Comparison of ENCODE assay signal across 17 cellular contexts in the genomic region with DNA sequence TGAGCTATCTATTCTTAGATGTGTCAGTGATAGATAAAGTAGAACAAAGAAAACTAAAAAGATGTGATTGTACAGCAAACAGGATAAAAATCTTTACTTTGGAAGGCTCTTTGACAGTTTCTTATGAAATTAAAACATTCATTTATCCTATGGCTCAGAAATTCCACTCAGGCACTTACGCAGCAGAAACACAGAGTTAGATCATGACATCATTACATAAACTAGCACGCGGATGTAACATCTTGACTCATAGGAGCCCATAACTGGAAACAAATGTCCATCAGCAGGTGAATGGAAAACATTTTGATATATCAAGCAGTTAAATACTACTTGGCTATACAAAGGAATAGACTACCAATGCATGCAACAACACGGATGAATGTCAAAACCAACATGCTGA. TPM values are rescaled to one million over a fixed set of nuclear protein-coding genes. Genes with fewer than 3 reads are reported as not detected.
A peak's percentile ranks its signal among the peaks of the same experiment; 100 is the strongest.
DNase-seq lines count a peak whose midpoint lies in the region; ATAC-seq and TF ChIP-seq lines count a peak whose summit lies in the region.
"Had no signal": no experiment of that assay in that cellular context is flagged by ENCODE, and none has a peak within 500 bp of the region (broad histone marks: within the 10 kb centered on the region; RNA-seq: fewer than 3 reads in every experiment).

No MANE protein-coding gene starts in this region.

- H3K27me3 ChIP-seq in brain microvascular endothelial cell (replicated peaks), result no peaks in the 10 kb centered on the region
- H3K27me3 ChIP-seq in PC-9 (ENCODE audit: insufficient read depth, low read depth), result no peaks in the 10 kb centered on the region
- no peaks in the 10 kb centered on the region for H3K27me3 ChIP-seq in gastroesophageal sphincter
- H3K27me3 ChIP-seq: Peyer's patch had no signal

- H2AFZ ChIP-seq in PC-9, result no peak overlapping the region

- no peaks in the 10 kb centered on the region for H3K9me3 ChIP-seq in PC-9 (ENCODE audit: insufficient read depth, low read depth)
- no peaks in the 10 kb centered on the region for H3K9me3 ChIP-seq in gastroesophageal sphincter
- H3K9me3 ChIP-seq: Caco-2, Peyer's patch had no signal

- DNase-seq in DMS53 treated with DMSO at 0.1 percent for 48 hours (lab: John Stamatoyannopoulos, UW; ENCODE audit: unreplicated experiment), result peak; percentile 24
- peak; percentile 11 for DNase-seq in HS-5 (ENCODE audit: low read depth)
- peak; percentile 6 for DNase-seq in brain microvascular endothelial cell
- peak; percentile 79 for DNase-seq in iris pigment epithelial cell (ENCODE audit: low read depth)
- no peak for DNase-seq in PC-9
- no peak for DNase-seq in SKM-1 treated with dmso at 0.1 percent for 144 hours (lab: John Stamatoyannopoulos, UW; ENCODE audit: unreplicated experiment)
- DNase-seq: Caco-2, DMS79, KG1, NCI-H1048, NCI-H1436 treated with DMSO at 0.1 percent for 48 hours, NCI-H2029 treated with DMSO at 0.1 percent for 48 hours, NCI-H510A treated with DMSO at 0.1 percent for 48 hours, Peyer's patch, SHP77 had no signal

- H3K79me2 ChIP-seq in PC-9 (ENCODE audit: low read depth), result no peaks in the 10 kb centered on the region

- no peak overlapping the region for H3K4me3 ChIP-seq in brain microvascular endothelial cell (ENCODE audit: low read depth, low read length)
- no peak overlapping the region for H3K4me3 ChIP-seq in PC-9
- no peak overlapping the region for H3K4me3 ChIP-seq in gastroesophageal sphincter
- H3K4me3 ChIP-seq: Peyer's patch had no signal

- no peaks in the 10 kb centered on the region for H3K4me1 ChIP-seq in PC-9 (replicated peaks; ENCODE audit: insufficient read depth)
- no peaks in the 10 kb centered on the region for H3K4me1 ChIP-seq in gastroesophageal sphincter
- H3K4me1 ChIP-seq: Caco-2, Peyer's patch had no signal

- ATAC-seq in gastroesophageal sphincter, result no peak
- ATAC-seq: HCT116 had no signal

- TF ChIP-seq CTCF in brain microvascular endothelial cell (IDR thresholded peaks at IDR 0.05; ENCODE audit: low read depth, low read length, missing control alignments) (no peak), PC-9 (conservative IDR thresholded peaks at IDR 0.05) (no peak), gastroesophageal sphincter (IDR thresholded peaks at IDR 0.05) (no peak)

- no peaks in the 10 kb centered on the region for H3F3A ChIP-seq in PC-9 (ENCODE audit: insufficient read depth, low read depth)

- H3K9me2 ChIP-seq in PC-9 (ENCODE audit: insufficient read depth), result no peaks in the 10 kb centered on the region

- intact Hi-C loops in PC-9 (cut with micrococcal nuclease; ENCODE audit: unreplicated experiment), result no loop called here

- no peak overlapping the region for H3K27ac ChIP-seq in brain microvascular endothelial cell
- no peak overlapping the region for H3K27ac ChIP-seq in PC-9
- H3K27ac ChIP-seq in gastroesophageal sphincter, result no peak overlapping the region
- H3K27ac ChIP-seq: Peyer's patch had no signal

- H3K4me2 ChIP-seq in PC-9, result no peak overlapping the region

- POLR2A ChIA-PET in PC-9 (lab: Charles Lee; ENCODE audit: unreplicated experiment), result no interaction called here

- no peak for TF ChIP-seq POLR2A in gastroesophageal sphincter (IDR thresholded peaks at IDR 0.05)

- TF ChIP-seq EP300 in gastroesophageal sphincter (IDR thresholded peaks at IDR 0.05), result no peak

- CTCF ChIA-PET in PC-9 (lab: Charles Lee), result no interaction called here

- in situ Hi-C loops in brain microvascular endothelial cell (cut with HindIII; ENCODE audit: low pct_ligation_motif_present, low sequenced_read_pairs), result no loop called here

- peaks cover 6% of the 10 kb centered on the region for H3K36me3 ChIP-seq in brain microvascular endothelial cell (replicated peaks)
- peaks cover 12% of the 10 kb centered on the region for H3K36me3 ChIP-seq in PC-9 (ENCODE audit: low read depth)
- peaks cover 0 to 70% of the 10 kb centered on the region in 2 donors for H3K36me3 ChIP-seq in gastroesophageal sphincter

- no TSS peak for BruUV-seq in PC-9 (replicated peaks; lab: Mats Ljungman, UMichigan)

- 84 to 88% methylated on average over 4 of the region's 4 CpGs for WGBS in gastroesophageal sphincter (ENCODE audit: low coverage in 1 of 2), 2 donors

- H4K20me1 ChIP-seq in PC-9 (ENCODE audit: insufficient read depth), result peaks cover 9% of the 10 kb centered on the region; the same call in 1 of the 2 replicates

RNA-seq across cellular contexts. Expression of a gene that starts 45.3 kb away (rescaled TPM):
- total RNA-seq in PC-9 (2021) (59.1 and 68.4 TPM in 2 replicates), gastroesophageal sphincter (10 to 100 TPM; 28.0 to 41.6 (median 34.7) TPM)

Comparison
In these comparisons a context has a peak if more than half of its experiments do, and no peak if none do; other contexts are left out.
1. DNase-seq: peak in DMS53 treated with DMSO at 0.1 percent for 48 hours (single experiment), HS-5 (single experiment), brain microvascular endothelial cell (single experiment) and iris pigment epithelial cell (single experiment); none in PC-9 (0 of 2) and SKM-1 treated with dmso at 0.1 percent for 144 hours (single experiment).